22 cellular contexts compared by ENCODE assay signal in the genomic region with DNA sequence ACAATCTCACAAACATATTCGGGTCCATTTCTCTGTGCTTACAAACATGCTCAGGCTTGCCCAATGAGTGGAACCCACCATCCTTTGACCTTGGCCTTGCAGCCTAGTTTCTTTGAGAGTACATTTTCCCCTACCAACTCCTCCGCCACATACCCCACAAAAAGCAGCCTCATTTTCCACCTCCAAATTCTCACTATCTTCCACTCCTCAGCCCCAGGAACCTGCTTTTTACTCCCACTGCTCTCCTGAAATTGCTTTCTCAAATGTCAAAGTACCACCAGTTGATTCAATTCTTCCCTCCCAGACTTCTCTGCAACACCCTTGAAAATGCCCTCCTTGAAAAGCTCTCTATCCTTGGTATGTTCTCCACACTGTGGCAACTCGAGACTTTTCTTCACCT.
DNase-seq lines count a peak whose midpoint lies in the region; ATAC-seq, FAIRE-seq and TF ChIP-seq lines count a peak whose summit lies in the region.
"Had no signal": no experiment of that assay in that cellular context is flagged by ENCODE, and none has a peak within 500 bp of the region (broad histone marks: within the 10 kb centered on the region; RNA-seq: fewer than 3 reads in every experiment).

No MANE protein-coding gene starts in this region.

- H2BK120ac ChIP-seq in IMR-90 (ENCODE audit: low read depth, low read length): 0 out of 2 replicates have a peak overlapping the region, but pooled peaks have one; percentile 26

- in situ Hi-C loops in IMR-90 (cut with MboI; ENCODE audit: low sequenced_read_pairs): no loop called here

- no peak for ATAC-seq in IMR-90 (ENCODE audit: low read depth)
- ATAC-seq in stimulated activated naive CD8-positive, alpha-beta T cell treated with anti-CD3 and anti-CD28 coated beads, Interleukin-15, Interleukin-2, amounts not matched to agents 100 U/mL and 50 U/mL, for 24 hours: peak; percentile 41
- ATAC-seq: lower lobe of right lung had no signal

- peaks cover 10% of the 10 kb centered on the region for H3K4me1 ChIP-seq in IMR-90 (ENCODE audit: control insufficient read depth, insufficient read depth, low read length)
- no peaks in the 10 kb centered on the region for H3K4me1 ChIP-seq in astrocyte (ENCODE audit: insufficient read depth, low read length)
- no peaks in the 10 kb centered on the region for H3K4me1 ChIP-seq in endodermal cell (ENCODE audit: control insufficient read depth, insufficient read depth, low read length)
- H3K4me1 ChIP-seq: ascending aorta, lower lobe of right lung, tibial nerve had no signal

- peak overlapping the region; percentile 93 for H3K27ac Mint-ChIP-seq in activated naive CD4-positive, alpha-beta T cell treated with anti-CD3 and anti-CD28 coated beads, Interleukin-2, amount 50 U/mL, for 24 hours
- H3K27ac Mint-ChIP-seq in astrocyte (ENCODE audit: unreplicated experiment): peak overlapping the region; percentile 37
- H3K27ac Mint-ChIP-seq in endodermal cell: no peak overlapping the region
- H3K27ac Mint-ChIP-seq: H9 had no signal

- no peaks in the 10 kb centered on the region for H3K36me3 ChIP-seq in IMR-90 (ENCODE audit: control insufficient read depth, insufficient read depth, low read length)
- no peaks in the 10 kb centered on the region for H3K36me3 ChIP-seq in astrocyte (ENCODE audit: insufficient read depth, low read length)
- no peaks in the 10 kb centered on the region for H3K36me3 ChIP-seq in endodermal cell (ENCODE audit: control insufficient read depth, insufficient read depth, low read length)
- H3K36me3 ChIP-seq: ascending aorta, lower lobe of right lung, tibial nerve had no signal

- FAIRE-seq in astrocyte (lab: Jason Lieb, UNC): no peak
- FAIRE-seq: frontal cortex, kidney had no signal

- no peak for TF ChIP-seq RAD21 in IMR-90 (IDR thresholded peaks at IDR 0.05; ENCODE audit: low read length)

- no peaks in the 10 kb centered on the region for H3K9me3 ChIP-seq in IMR-90 (ENCODE audit: control insufficient read depth, insufficient read depth, low read length)
- no peaks in the 10 kb centered on the region for H3K9me3 ChIP-seq in astrocyte (ENCODE audit: insufficient read depth, low read depth, low read length)
- H3K9me3 ChIP-seq in endodermal cell (ENCODE audit: control insufficient read depth, low read length): no peaks in the 10 kb centered on the region
- H3K9me3 ChIP-seq: ascending aorta, lower lobe of right lung, tibial nerve had no signal

- no peak overlapping the region for H3K4me2 ChIP-seq in IMR-90 (ENCODE audit: low read depth, low read length)
- no peak overlapping the region for H3K4me2 ChIP-seq in astrocyte (ENCODE audit: low read length)

- H3K4ac ChIP-seq in IMR-90 (ENCODE audit: low read depth, low read length): peak overlapping the region; percentile 58; the same call in 1 of the 2 replicates

- no TSS peak for BruUV-seq in IMR-90 (replicated peaks; lab: Mats Ljungman, UMichigan)

- H3K27ac ChIP-seq in IMR-90 (ENCODE audit: insufficient read depth, low read length): no peak overlapping the region
- no peak overlapping the region for H3K27ac ChIP-seq in astrocyte (ENCODE audit: low read depth, low read length)
- H3K27ac ChIP-seq in endodermal cell (ENCODE audit: low read depth, low read length): no peak overlapping the region
- H3K27ac ChIP-seq: ascending aorta, lower lobe of right lung, tibial nerve had no signal

- TF ChIP-seq CTCF in IMR-90 (conservative IDR thresholded peaks at IDR 0.05; ENCODE audit: low read depth, low read length) (no peak), astrocyte (IDR thresholded peaks at IDR 0.05; ENCODE audit: insufficient read depth, low read depth, low read length) (no peak), endodermal cell (conservative IDR thresholded peaks at IDR 0.05) (no peak)

- no peak for TF ChIP-seq POLR2A in IMR-90 (IDR thresholded peaks at IDR 0.05; ENCODE audit: low read depth, low read length)

- no peaks in the 10 kb centered on the region for H3K27me3 Mint-ChIP-seq in activated naive CD4-positive, alpha-beta T cell treated with anti-CD3 and anti-CD28 coated beads, Interleukin-2, amount 50 U/mL, for 24 hours
- H3K27me3 Mint-ChIP-seq in astrocyte (ENCODE audit: low read depth, unreplicated experiment) (no peaks in the 10 kb centered on the region), endodermal cell (ENCODE audit: insufficient read depth) (no peaks in the 10 kb centered on the region)

- peaks cover 2% of the 10 kb centered on the region for H3K79me2 ChIP-seq in astrocyte (ENCODE audit: insufficient read depth, low read length)

- 74% methylated on average over 2 of the region's 3 CpGs; no CpG with 5 or more reads in 1 of the 2 experiments for WGBS in IMR-90 (ENCODE audit: extremely low coverage in 2 of 2, insufficient read length in 1 of 2), 2 experiments
- 85 to 94% methylated on average over 3 of the region's 3 CpGs for WGBS in endodermal cell (ENCODE audit: insufficient coverage in 1 of 2, insufficient read length in 1 of 2), 2 experiments

- H2AFZ ChIP-seq in IMR-90 (replicated peaks; ENCODE audit: low read length, poor library complexity): no peak overlapping the region
- no peak overlapping the region for H2AFZ ChIP-seq in astrocyte (ENCODE audit: low read depth, low read length)

- peak overlapping the region; percentile 15; the same call in 1 of the 2 replicates for H3K18ac ChIP-seq in IMR-90 (ENCODE audit: low read depth, low read length)

- no peak overlapping the region for H3K56ac ChIP-seq in IMR-90 (ENCODE audit: extremely low read depth, insufficient read depth, low read length)

- peaks cover 13% of the 10 kb centered on the region for H3K36me3 Mint-ChIP-seq in activated naive CD4-positive, alpha-beta T cell treated with anti-CD3 and anti-CD28 coated beads, Interleukin-2, amount 50 U/mL, for 24 hours
- H3K36me3 Mint-ChIP-seq in astrocyte (ENCODE audit: low read depth, unreplicated experiment) (peaks cover 4% of the 10 kb centered on the region), endodermal cell (ENCODE audit: low read depth) (no peaks in the 10 kb centered on the region)

- DNase-seq in activated naive CD4-positive, alpha-beta T cell treated with Interleukin-2 at 50 U/mL for 16 hours: no peak
- no peak for DNase-seq in IMR-90
- DNase-seq in astrocyte (ENCODE audit: low read depth): no peak
- peak; percentile 48 for DNase-seq in stimulated activated naive CD8-positive, alpha-beta T cell treated with anti-CD3 and anti-CD28 coated beads, Interleukin-15, Interleukin-2, amounts not matched to agents 100 U/mL and 50 U/mL, for 24 hours
- no peak for DNase-seq in endodermal cell
- no peak for DNase-seq in activated CD4-positive, CD25-positive, alpha-beta regulatory T cell (lab: John Stamatoyannopoulos, UW)
- DNase-seq: activated effector memory CD4-positive, alpha-beta T cell treated with anti-CD3 and anti-CD28 coated beads, Interleukin-2, amount 50 U/mL, for 16 hours; effector CD4-positive, alpha-beta T cell; H9; KBM-7; kidney; lower lobe of right lung; NCI-H187; NCI-H2227 treated with DMSO at 0.1 percent for 48 hours; NCI-H774; occipital lobe; stimulated activated naive CD4-positive, alpha-beta T cell treated with Interleukin-2 at 50 U/mL for 16 hours; SW 1271 had no signal

- H3K9ac ChIP-seq in IMR-90 (ENCODE audit: low read depth, low read length) (no peak overlapping the region), astrocyte (ENCODE audit: low read length) (no peak overlapping the region), endodermal cell (ENCODE audit: extremely low read depth, low read length, poor library complexity, severe bottlenecking) (no peak overlapping the region)

- no peak overlapping the region for H2AK9ac ChIP-seq in IMR-90 (replicated peaks; ENCODE audit: low read depth, low read length, poor library complexity)

- H4K91ac ChIP-seq in IMR-90 (ENCODE audit: insufficient read depth, low read depth, low read length): no peak overlapping the region

- H3K27me3 ChIP-seq in IMR-90 (ENCODE audit: control insufficient read depth, insufficient read depth, low read length) (no peaks in the 10 kb centered on the region), astrocyte (ENCODE audit: insufficient read depth, low read length) (no peaks in the 10 kb centered on the region), endodermal cell (ENCODE audit: control insufficient read depth, insufficient read depth, low read length, poor library complexity, severe bottlenecking) (peaks cover 5% of the 10 kb centered on the region)
- H3K27me3 ChIP-seq: ascending aorta, tibial nerve had no signal

- H2AK5ac ChIP-seq in IMR-90 (ENCODE audit: low read depth, low read length): peak overlapping the region; percentile 28; the same call in 1 of the 2 replicates

- H3K4me3 Mint-ChIP-seq in activated naive CD4-positive, alpha-beta T cell treated with anti-CD3 and anti-CD28 coated beads, Interleukin-2, amount 50 U/mL, for 24 hours: peak overlapping the region; percentile 74
- H3K4me3 Mint-ChIP-seq in astrocyte (ENCODE audit: unreplicated experiment) (peak overlapping the region; percentile 42), endodermal cell (no peak overlapping the region)
- H3K4me3 Mint-ChIP-seq: H9 had no signal

- dilution Hi-C loops in IMR-90 (cut with HindIII; ENCODE audit: low sequenced_read_pairs, unreplicated experiment): no loop called here

- H4K5ac ChIP-seq in IMR-90 (ENCODE audit: low read depth, low read length): peak overlapping the region; percentile 31; the same call in 1 of the 2 replicates

- no peak overlapping the region for H3K4me3 ChIP-seq in IMR-90 (ENCODE audit: insufficient read depth, low read depth, low read length)
- no peak overlapping the region for H3K4me3 ChIP-seq in astrocyte (ENCODE audit: insufficient read depth, low read depth, low read length)
- no peak overlapping the region for H3K4me3 ChIP-seq in endodermal cell (ENCODE audit: low read length)
- H3K4me3 ChIP-seq: ascending aorta, lower lobe of right lung, tibial nerve had no signal

- no peak overlapping the region for H2BK15ac ChIP-seq in IMR-90 (ENCODE audit: low read depth, low read length)

- peaks cover 14% of the 10 kb centered on the region; the same call in 1 of the 2 replicates for H3K9me1 ChIP-seq in IMR-90 (ENCODE audit: insufficient read depth, low read length)

- no peak overlapping the region; the same call in 1 of the 2 replicates for H3K14ac ChIP-seq in IMR-90 (replicated peaks; ENCODE audit: low read depth, low read length)

- POLR2A ChIA-PET in IMR-90 (lab: Charles Lee; ENCODE audit: unreplicated experiment): no interaction called here

- peaks cover 96% of the 10 kb centered on the region for H3K4me1 Mint-ChIP-seq in activated naive CD4-positive, alpha-beta T cell treated with anti-CD3 and anti-CD28 coated beads, Interleukin-2, amount 50 U/mL, for 24 hours
- H3K4me1 Mint-ChIP-seq in astrocyte (ENCODE audit: low read depth, unreplicated experiment) (peaks cover 39% of the 10 kb centered on the region), endodermal cell (peaks cover 8% of the 10 kb centered on the region)

- CTCF ChIA-PET in IMR-90 (lab: Yijun Ruan, JAX): no interaction called here

- H3K79me1 ChIP-seq in IMR-90 (ENCODE audit: low read depth in 1 of 2, low read length in 2 of 2): peaks cover 0 to 9% of the 10 kb centered on the region in 2 experiments; a peak in 2 of 4 replicates

- H2BK5ac ChIP-seq in IMR-90 (ENCODE audit: low read depth, low read length, poor library complexity, severe bottlenecking): no peak overlapping the region

- no peak overlapping the region for H3K23ac ChIP-seq in IMR-90 (ENCODE audit: low read depth, low read length)

- no peaks in the 10 kb centered on the region for H4K20me1 ChIP-seq in IMR-90 (ENCODE audit: insufficient read depth, low read length)
- H4K20me1 ChIP-seq in astrocyte (ENCODE audit: insufficient read depth, low read length): no peaks in the 10 kb centered on the region

- H3K9me3 Mint-ChIP-seq in activated naive CD4-positive, alpha-beta T cell treated with anti-CD3 and anti-CD28 coated beads, Interleukin-2, amount 50 U/mL, for 24 hours: no peaks in the 10 kb centered on the region
- H3K9me3 Mint-ChIP-seq in astrocyte (ENCODE audit: unreplicated experiment) (peaks cover 3% of the 10 kb centered on the region), endodermal cell (no peaks in the 10 kb centered on the region)
- H3K9me3 Mint-ChIP-seq: H9 had no signal

- H2BK20ac ChIP-seq in IMR-90 (ENCODE audit: low read depth, low read length): 0 out of 2 replicates have a peak overlapping the region, but pooled peaks have one; percentile 28

- intact Hi-C loops in IMR-90 (cut with micrococcal nuclease): loop anchor here (5.0 kb wide), 1 partner anchor 53 kb away; no protein-coding TSS in a partner anchor

- H4K8ac ChIP-seq in IMR-90 (ENCODE audit: low read depth in 2 of 2, low read length in 2 of 2): no peak overlapping the region; a peak in 1 of 4 replicates
